28 cellular contexts compared by ENCODE assay signal in genomic region chr10:81116990-81117389, GRCh38.
A peak's percentile ranks its signal among the peaks of the same experiment; 100 is the strongest.
DNase-seq lines count a peak whose midpoint lies in the region; ATAC-seq and TF ChIP-seq lines count a peak whose summit lies in the region.
"Had no signal": no experiment of that assay in that cellular context is flagged by ENCODE, and none has a peak within 500 bp of the region (broad histone marks: within the 10 kb centered on the region; RNA-seq: fewer than 3 reads in every experiment).

No MANE protein-coding gene starts in this region.

- no peaks in the 10 kb centered on the region for H3K4me1 Mint-ChIP-seq in stimulated activated effector memory CD8-positive, alpha-beta T cell treated with anti-CD3 and anti-CD28 coated beads, Interleukin-12 subunit alpha, Interleukin-12 subunit beta, amount 100 ng/mL, for 72 hours
- H3K4me1 Mint-ChIP-seq in mesothelial cell of epicardium: peaks cover 3% of the 10 kb centered on the region
- H3K4me1 Mint-ChIP-seq: activated CD4-positive, alpha-beta T cell treated with anti-CD3 and anti-CD28 coated beads for 36 hours; B cell; IgD-negative memory B cell; natural killer cell; stimulated activated naive CD8-positive, alpha-beta T cell treated with anti-CD3 and anti-CD28 coated beads, Interleukin-15, amount 100 ng/mL, for 72 hours; T-cell had no signal

- H3K27me3 Mint-ChIP-seq in mesothelial cell of epicardium (ENCODE audit: low read depth): peaks cover 3% of the 10 kb centered on the region
- H3K27me3 Mint-ChIP-seq: activated CD4-positive, alpha-beta T cell treated with anti-CD3 and anti-CD28 coated beads for 36 hours; B cell; dendritic cell treated with granulocyte-macrophage colony-stimulating factor and Interleukin-4, amounts not matched to agents 40 ng/mL and 50 ng/mL, for 4 days; IgD-negative memory B cell; stimulated activated naive CD8-positive, alpha-beta T cell treated with anti-CD3 and anti-CD28 coated beads, Interleukin-15, amount 100 ng/mL, for 72 hours had no signal

- H3K4me1 ChIP-seq in foreskin keratinocyte: peaks cover 12% of the 10 kb centered on the region
- H3K4me1 ChIP-seq in thyroid gland: peaks cover 0 to 5% of the 10 kb centered on the region in 2 donors
- H3K4me1 ChIP-seq: left lung, spleen had no signal

- ATAC-seq in foreskin keratinocyte: peak; percentile 54
- no peak for ATAC-seq in stimulated activated effector memory CD8-positive, alpha-beta T cell treated with anti-CD3 and anti-CD28 coated beads, Interleukin-12 subunit alpha, Interleukin-12 subunit beta, amount 100 ng/mL, for 72 hours
- ATAC-seq: activated CD4-positive, alpha-beta T cell treated with anti-CD3 and anti-CD28 coated beads for 36 hours; left lung; natural killer cell; stimulated activated naive CD8-positive, alpha-beta T cell treated with anti-CD3 and anti-CD28 coated beads, Interleukin-15, amount 100 ng/mL, for 72 hours; T-cell had no signal

- in situ Hi-C loops in GM13977 (cut with MboI; ENCODE audit: low pct_unique_long_range_greater_than_20kb, low sequenced_read_pairs, unreplicated experiment): no loop called here

- H3K27me3 ChIP-seq in foreskin keratinocyte: no peaks in the 10 kb centered on the region
- no peaks in the 10 kb centered on the region for H3K27me3 ChIP-seq in thyroid gland
- H3K27me3 ChIP-seq: left lung, spleen had no signal

- H3K9me3 Mint-ChIP-seq in stimulated activated effector memory CD8-positive, alpha-beta T cell treated with anti-CD3 and anti-CD28 coated beads, Interleukin-12 subunit alpha, Interleukin-12 subunit beta, amount 100 ng/mL, for 72 hours: peaks cover 3% of the 10 kb centered on the region
- no peaks in the 10 kb centered on the region for H3K9me3 Mint-ChIP-seq in mesothelial cell of epicardium
- H3K9me3 Mint-ChIP-seq: dendritic cell treated with granulocyte-macrophage colony-stimulating factor and Interleukin-4, amounts not matched to agents 40 ng/mL and 50 ng/mL, for 4 days; IgD-negative memory B cell; stimulated activated naive CD8-positive, alpha-beta T cell treated with anti-CD3 and anti-CD28 coated beads, Interleukin-15, amount 100 ng/mL, for 72 hours; T-cell had no signal

- no peak overlapping the region for H3K4me3 ChIP-seq in thyroid gland (replicated peaks in 1 of 3)
- H3K4me3 ChIP-seq: GM23248, left lung, spleen had no signal

- no peak overlapping the region for H3K27ac Mint-ChIP-seq in stimulated activated effector memory CD8-positive, alpha-beta T cell treated with anti-CD3 and anti-CD28 coated beads, Interleukin-12 subunit alpha, Interleukin-12 subunit beta, amount 100 ng/mL, for 72 hours
- H3K27ac Mint-ChIP-seq in mesothelial cell of epicardium: no peak overlapping the region
- H3K27ac Mint-ChIP-seq: activated CD4-positive, alpha-beta T cell treated with anti-CD3 and anti-CD28 coated beads for 36 hours; B cell; dendritic cell treated with granulocyte-macrophage colony-stimulating factor and Interleukin-4, amounts not matched to agents 40 ng/mL and 50 ng/mL, for 4 days; IgD-negative memory B cell; natural killer cell; stimulated activated naive CD8-positive, alpha-beta T cell treated with anti-CD3 and anti-CD28 coated beads, Interleukin-15, amount 100 ng/mL, for 72 hours; T-cell had no signal

- H3K36me3 Mint-ChIP-seq in stimulated activated effector memory CD8-positive, alpha-beta T cell treated with anti-CD3 and anti-CD28 coated beads, Interleukin-12 subunit alpha, Interleukin-12 subunit beta, amount 100 ng/mL, for 72 hours: no peaks in the 10 kb centered on the region
- no peaks in the 10 kb centered on the region for H3K36me3 Mint-ChIP-seq in mesothelial cell of epicardium
- H3K36me3 Mint-ChIP-seq: IgD-negative memory B cell, natural killer cell, T-cell had no signal

- TF ChIP-seq POLR2A in thyroid gland (IDR thresholded peaks at IDR 0.05): no peak

- no peak overlapping the region for H3K4me3 Mint-ChIP-seq in stimulated activated effector memory CD8-positive, alpha-beta T cell treated with anti-CD3 and anti-CD28 coated beads, Interleukin-12 subunit alpha, Interleukin-12 subunit beta, amount 100 ng/mL, for 72 hours
- no peak overlapping the region for H3K4me3 Mint-ChIP-seq in mesothelial cell of epicardium
- H3K4me3 Mint-ChIP-seq: activated CD4-positive, alpha-beta T cell treated with anti-CD3 and anti-CD28 coated beads for 36 hours; B cell; dendritic cell treated with granulocyte-macrophage colony-stimulating factor and Interleukin-4, amounts not matched to agents 40 ng/mL and 50 ng/mL, for 4 days; IgD-negative memory B cell; natural killer cell; stimulated activated naive CD8-positive, alpha-beta T cell treated with anti-CD3 and anti-CD28 coated beads, Interleukin-15, amount 100 ng/mL, for 72 hours; T-cell had no signal

- H3K36me3 ChIP-seq in thyroid gland: no peaks in the 10 kb centered on the region
- H3K36me3 ChIP-seq: left lung, spleen had no signal

- H3K27ac ChIP-seq in foreskin keratinocyte (no peak overlapping the region), thyroid gland (no peak overlapping the region)
- H3K27ac ChIP-seq: GM23248, left lung, RWPE1, spleen had no signal

- intact Hi-C loops in thyroid gland (cut with DNase I): no loop called here

- DNase-seq in GM13977 (ENCODE audit: low spot score) (no peak), RKO (ENCODE audit: low spot score) (peak; percentile 5), foreskin keratinocyte (no peak), kidney tubule cell (ENCODE audit: low spot score) (no peak), mesothelial cell of epicardium (ENCODE audit: low spot score in 2 of 2, unreplicated experiment in 2 of 2) (no peak), thyroid gland (no peak)
- no peak for DNase-seq in stimulated activated effector memory CD8-positive, alpha-beta T cell treated with anti-CD3 and anti-CD28 coated beads, Interleukin-12 subunit alpha, Interleukin-12 subunit beta, amount 100 ng/mL, for 72 hours (ENCODE audit: low spot score in 2 of 2)
- DNase-seq: activated CD4-positive, alpha-beta T cell treated with anti-CD3 and anti-CD28 coated beads for 36 hours; activated naive CD4-positive, alpha-beta T cell treated with Interleukin-2 at 50 U/mL for 16 hours; activated T-cell treated with anti-CD3 and anti-CD28 coated beads, Interleukin-2, amount 50 U/mL, for 48 hours; amygdala; GM23248; left lung; MV-4-11; natural killer cell; NCI-H187; NCI-H2227 treated with DMSO at 0.1 percent for 48 hours; retina; spleen; stimulated activated CD4-positive, alpha-beta T cell treated with anti-CD3 and anti-CD28 coated beads, Interleukin-4, amount 100 ng/mL, for 4 hours; stimulated activated naive CD8-positive, alpha-beta T cell treated with anti-CD3 and anti-CD28 coated beads, Interleukin-15, amount 100 ng/mL, for 72 hours; T-cell; trophoblast cell had no signal

- TF ChIP-seq CTCF in GM13977 (IDR thresholded peaks at IDR 0.05; ENCODE audit: extremely low read depth, insufficient read depth, missing control alignments): peak; percentile 2
- TF ChIP-seq CTCF in LNCAP (IDR thresholded peaks at IDR 0.05): peak; percentile 48; the same call in 1 of the 2 replicates
- TF ChIP-seq CTCF in foreskin keratinocyte (conservative IDR thresholded peaks at IDR 0.05): peak; percentile 34
- no peak for TF ChIP-seq CTCF in mesothelial cell of epicardium (IDR thresholded peaks at IDR 0.05; ENCODE audit: unreplicated experiment)
- TF ChIP-seq CTCF in thyroid gland (IDR thresholded peaks at IDR 0.05): no peak

- H3K9me3 ChIP-seq in thyroid gland: no peaks in the 10 kb centered on the region
- H3K9me3 ChIP-seq: left lung, spleen had no signal

Comparison
In these comparisons a context has a peak if more than half of its experiments do, and no peak if none do; other contexts are left out.
1. CTCF ChIP-seq: peak in GM13977 (single experiment), LNCAP (single experiment) and foreskin keratinocyte (single experiment); none in mesothelial cell of epicardium (single experiment) and thyroid gland (0 of 6).